1 cellular context compared by ENCODE assay signal in genomic region chr10:4254101-4254994, GRCh38.
TF ChIP-seq lines count a peak whose summit lies in the region.

No MANE protein-coding gene starts in this region.

TF ChIP-seq in IMR-90, 13 proteins besides CTCF, POLR2A, EP300 and RAD21:
- TF ChIP-seq USF2 (IDR thresholded peaks at IDR 0.05; ENCODE audit: low read depth, low read length) (no peak), MXI1 (IDR thresholded peaks at IDR 0.05; ENCODE audit: borderline replicate concordance, low read depth, low read length) (no peak), MAZ (IDR thresholded peaks at IDR 0.05; ENCODE audit: borderline replicate concordance, low read depth, low read length) (no peak), FOS (IDR thresholded peaks at IDR 0.05; ENCODE audit: low read depth, low read length) (peak; percentile 61; the same call in 1 of the 2 replicates), ELK1 (IDR thresholded peaks at IDR 0.05; ENCODE audit: borderline replicate concordance, low read depth, low read length) (no peak), SMC3 (IDR thresholded peaks at IDR 0.05; ENCODE audit: low read depth, low read length) (peak; percentile 13; the same call in 1 of the 2 replicates), CHD1 (IDR thresholded peaks at IDR 0.05; ENCODE audit: low read depth, low read length) (no peak), MAFK (IDR thresholded peaks at IDR 0.05; ENCODE audit: low read depth, low read length) (peak; percentile 65), CEBPB (IDR thresholded peaks at IDR 0.05; ENCODE audit: low read depth, low read length) (peak; percentile 92), RFX5 (IDR thresholded peaks at IDR 0.05; ENCODE audit: low read depth, low read length) (no peak)
